In the genomic region with DNA sequence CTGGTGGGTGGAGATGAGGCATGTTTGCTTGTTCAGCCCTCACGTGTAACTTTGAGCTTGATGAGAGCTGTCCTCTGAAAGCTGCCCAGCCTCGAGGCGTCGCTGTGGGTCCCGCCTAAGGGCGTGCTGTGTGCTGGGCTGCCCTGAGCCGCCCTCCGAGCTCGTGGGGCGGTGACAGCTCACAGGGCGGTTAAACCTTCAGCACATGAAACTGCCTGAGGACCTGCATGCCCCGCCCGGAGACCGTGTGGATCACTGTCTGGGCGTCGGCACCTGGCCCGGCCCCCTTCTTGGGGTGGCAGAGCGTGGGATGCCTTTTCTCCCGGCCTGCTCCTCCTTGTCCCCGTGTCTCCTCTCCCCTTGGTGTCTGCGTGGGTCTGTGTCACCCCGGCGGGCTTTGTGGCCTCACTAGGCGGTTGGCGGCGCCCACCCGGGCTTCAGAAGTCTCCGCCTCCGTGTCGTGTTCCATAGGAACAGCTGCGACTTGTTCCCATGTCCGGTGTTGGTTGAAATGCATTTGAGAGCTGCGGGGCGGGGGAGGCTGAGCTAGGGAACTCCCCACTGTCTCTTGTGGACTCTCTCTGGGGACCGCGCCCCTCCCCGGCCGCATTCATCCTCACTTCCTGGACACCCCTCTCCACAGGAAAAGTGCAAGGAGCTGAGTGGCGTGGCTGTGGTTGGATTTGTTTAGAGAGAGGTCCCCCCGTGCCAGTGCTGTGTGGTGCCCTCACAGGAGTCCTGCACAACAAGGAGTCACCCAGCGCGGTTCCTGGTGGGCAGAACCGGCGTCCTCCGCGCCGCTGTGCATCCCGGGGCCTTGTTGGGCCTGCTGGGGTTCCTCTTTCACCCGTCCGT, we compare ENCODE assay signal across 19 cellular contexts. TPM values are rescaled to one million over a fixed set of nuclear protein-coding genes. Genes with fewer than 3 reads are reported as not detected.
DNase-seq lines count a peak whose midpoint lies in the region; ATAC-seq, FAIRE-seq and TF ChIP-seq lines count a peak whose summit lies in the region.
"Had no signal": no experiment of that assay in that cellular context is flagged by ENCODE, and none has a peak within 500 bp of the region (broad histone marks: within the 10 kb centered on the region; RNA-seq: fewer than 3 reads in every experiment).

No MANE protein-coding gene starts in this region.

- 95% methylated on average over 50 of the region's 50 CpGs for whole genome bisulfite sequencing in GM12878 (ENCODE audit: insufficient coverage, insufficient replicate concordance, low lambda C conversion rate, missing lambda C conversion rate)

- H3K79me2 ChIP-seq in GM12878 (ENCODE audit: control insufficient read depth, insufficient read depth, low read length) = peaks cover 29% of the 10 kb centered on the region

- intact Hi-C loops in GM12878 (cut with micrococcal nuclease; ENCODE audit: unreplicated experiment) = loop anchor here (10.0 kb wide), 1 partner anchor 263 kb away; the partner anchor contains the start of gene IL3RA

- TF ChIP-seq CTCF in GM12878 (IDR thresholded peaks at IDR 0.05 in 2 of 3, conservative IDR thresholded peaks at IDR 0.05 in 1 of 3; ENCODE audit: control insufficient read depth in 2 of 3, extremely low read depth in 1 of 3, insufficient read depth in 1 of 3, low read depth in 3 of 3, low read length in 3 of 3) (no peak), nephron (IDR thresholded peaks at IDR 0.05; ENCODE audit: unreplicated experiment in 3 of 3) (no peak)

- CTCF ChIA-PET in GM12878 (lab: Yijun Ruan, JAX) = no interaction called here
- CTCF ChIA-PET in CD8-positive, alpha-beta memory T cell (lab: Charles Lee) = no interaction called here

- TF ChIP-seq EP300 in GM12878 (IDR thresholded peaks at IDR 0.05; ENCODE audit: borderline replicate concordance in 1 of 2, control insufficient read depth in 1 of 2, low read depth in 2 of 2, low read length in 2 of 2) = no peak

- ATAC-seq in GM12878 (no peak), GM19328 (IDR thresholded peaks at IDR 0.05; ENCODE audit: unreplicated experiment) (no peak)

- no peak for TF ChIP-seq RAD21 in GM12878 (IDR thresholded peaks at IDR 0.05; ENCODE audit: insufficient read depth, low read depth, low read length)

- peak overlapping the region in 2 of 3 experiments; percentile 51 to 65 for H3K4me3 Mint-ChIP-seq in nephron
- no peak overlapping the region for H3K4me3 Mint-ChIP-seq in CD8-positive, alpha-beta memory T cell

- no peaks in the 10 kb centered on the region for H3K9me3 Mint-ChIP-seq in nephron
- no peaks in the 10 kb centered on the region for H3K9me3 Mint-ChIP-seq in CD8-positive, alpha-beta memory T cell

- H3K27me3 Mint-ChIP-seq in nephron (ENCODE audit: low read depth) = no peaks in the 10 kb centered on the region
- H3K27me3 Mint-ChIP-seq in CD8-positive, alpha-beta memory T cell = no peaks in the 10 kb centered on the region

- SMC1A ChIA-PET in GM12878 (lab: Charles Lee; ENCODE audit: uncharacterized antibody, unreplicated experiment) = no interaction called here

- H3K9ac ChIP-seq in BLaER1 = peak overlapping the region; percentile 71
- no peak overlapping the region for H3K9ac ChIP-seq in GM12878 (ENCODE audit: control insufficient read depth, insufficient read depth, low read length)

- H3K4me1 Mint-ChIP-seq in nephron = peaks cover 13% of the 10 kb centered on the region
- peaks cover 20 to 32% (median 26%) of the 10 kb centered on the region in 3 donors for H3K4me1 Mint-ChIP-seq in CD8-positive, alpha-beta memory T cell

- H3K4me1 ChIP-seq in BLaER1 (peaks cover 49% of the 10 kb centered on the region), GM12878 (ENCODE audit: control insufficient read depth, insufficient read depth, low read length) (peaks cover 14% of the 10 kb centered on the region; the same call in 1 of the 2 replicates)
- H3K4me1 ChIP-seq in CD8-positive, alpha-beta memory T cell (ENCODE audit: insufficient read depth, low read length) = peaks cover 10% of the 10 kb centered on the region

- H3K9me3 ChIP-seq in BLaER1 = peaks cover 21% of the 10 kb centered on the region
- H3K9me3 ChIP-seq in GM12878 (replicated peaks; ENCODE audit: control insufficient read depth, insufficient read depth, low read length) = no peaks in the 10 kb centered on the region; the same call in 2 of the 3 replicates
- no peaks in the 10 kb centered on the region for H3K9me3 ChIP-seq in CD8-positive, alpha-beta memory T cell (ENCODE audit: low read length)

- FAIRE-seq in GM19239 (lab: Jason Lieb, UNC) (peak; percentile 68), GM12878 (lab: Jason Lieb, UNC) (no peak), urothelium cell line (lab: Jason Lieb, UNC) (no peak)
- FAIRE-seq: TTC549 had no signal

- DNase-seq in GM19239 (ENCODE audit: insufficient read length, low spot score) (peak; percentile 68), GM12878 (ENCODE audit: low read depth, low spot score) (no peak), urothelium cell line (ENCODE audit: low spot score) (no peak), NCI-H526 treated with DMSO at 0.1 percent for 48 hours (lab: John Stamatoyannopoulos, UW) (no peak)
- no peak for DNase-seq in CD8-positive, alpha-beta memory T cell
- DNase-seq: activated CD4-positive, alpha-beta T cell treated with anti-CD3 and anti-CD28 coated beads, Interleukin-2, amount 50 U/mL, for 4 hours; anterior cingulate cortex; Calu3; GOT3; NCI-H2081; NCI-H526; nucleus accumbens had no signal

- peaks cover 96% of the 10 kb centered on the region for H4K20me1 ChIP-seq in BLaER1
- peaks cover under 1% of the 10 kb centered on the region for H4K20me1 ChIP-seq in GM12878 (ENCODE audit: control insufficient read depth, insufficient read depth)

- H3K27me3 ChIP-seq in BLaER1 = no peaks in the 10 kb centered on the region
- H3K27me3 ChIP-seq in GM12878 (replicated peaks in 1 of 2; ENCODE audit: control insufficient read depth in 2 of 2, insufficient read depth in 2 of 2, low read length in 1 of 2) = no peaks in the 10 kb centered on the region
- no peaks in the 10 kb centered on the region for H3K27me3 ChIP-seq in CD8-positive, alpha-beta memory T cell (ENCODE audit: insufficient read depth, low read length, poor library complexity, severe bottlenecking)

- peak overlapping the region; percentile 76 for H3K27ac ChIP-seq in BLaER1
- H3K27ac ChIP-seq in GM12878 (ENCODE audit: control insufficient read depth, insufficient read depth) = no peak overlapping the region
- no peak overlapping the region for H3K27ac ChIP-seq in CD8-positive, alpha-beta memory T cell (ENCODE audit: low read depth, low read length)
- H3K27ac ChIP-seq: epithelial cell of prostate, SK-N-MC had no signal

- peak overlapping the region; percentile 93 for H3K4me2 ChIP-seq in BLaER1
- no peak overlapping the region for H3K4me2 ChIP-seq in GM12878 (ENCODE audit: control insufficient read depth, insufficient read depth)

- no TSS peak for BruUV-seq in GM12878 (replicated peaks; lab: Mats Ljungman, UMichigan)

- H3K4me3 ChIP-seq in BLaER1 (peak overlapping the region; percentile 57), GM12878 (no peak overlapping the region)
- H3K4me3 ChIP-seq in CD8-positive, alpha-beta memory T cell (ENCODE audit: low read length) = no peak overlapping the region
- H3K4me3 ChIP-seq: SK-N-MC had no signal

- H3K36me3 ChIP-seq in BLaER1 (peaks cover 85% of the 10 kb centered on the region), GM12878 (ENCODE audit: control insufficient read depth in 2 of 2, insufficient read depth in 2 of 2, low read length in 1 of 2) (peaks cover 34 to 80% of the 10 kb centered on the region in 2 experiments)
- H3K36me3 ChIP-seq in CD8-positive, alpha-beta memory T cell (ENCODE audit: insufficient read depth, low read length) = peaks cover 63% of the 10 kb centered on the region

- POLR2A ChIA-PET in GM12878 (lab: Charles Lee) = no interaction called here
- POLR2A ChIA-PET in CD8-positive, alpha-beta memory T cell (lab: Charles Lee) = no interaction called here

- H3K36me3 Mint-ChIP-seq in nephron (ENCODE audit: low read depth) = peaks cover 72% of the 10 kb centered on the region
- peaks cover 14 to 85% (median 15%) of the 10 kb centered on the region in 3 donors for H3K36me3 Mint-ChIP-seq in CD8-positive, alpha-beta memory T cell

- RAD21 ChIA-PET in GM12878 (lab: Charles Lee; ENCODE audit: unreplicated experiment) = no interaction called here

- peak overlapping the region in 2 of 3 experiments; percentile 66 to 73 for H3K27ac Mint-ChIP-seq in nephron
- H3K27ac Mint-ChIP-seq in CD8-positive, alpha-beta memory T cell = peak overlapping the region in 3 of 8 donors; percentile 50 to 88 (median 77)

- in situ Hi-C loops in GM12878 (cut with MboI) = no loop called here

- 0 out of 2 replicates have a peak, but pooled peaks have one; percentile 1 for TF ChIP-seq POLR2A in GM12878 (IDR thresholded peaks at IDR 0.05; ENCODE audit: low read depth, low read length)

- no peak overlapping the region for H2AFZ ChIP-seq in GM12878 (ENCODE audit: control insufficient read depth, low read depth, low read length)

RNA-seq across cellular contexts. Expression of gene AKAP17A, which starts 6.8 kb away (rescaled TPM):
- total RNA-seq in GM12878 (2013; cell fraction: nucleolus; rRNA removed) = 96.4 and 115 TPM in 2 replicates
- total RNA-seq in GM12878 (2014; rRNA removed) (42.8 and 47.0 TPM in 2 replicates), GM12878 (2014; rRNA removed; fragmentation: Illumina TruSeq; extraction: Trizol) (14.3 and 16.1 TPM in 2 replicates), GM12878 (2021) (48.7 and 53.9 TPM in 2 replicates)
- polyA plus RNA-seq in GM12878 (2011; ENCODE audit: low read depth) = 17.3 TPM
- polyA plus RNA-seq in GM12878 (2011; rRNA removed) (16.4 and 24.7 TPM in 2 replicates), GM12878 (2014; fragmentation: Illumina TruSeq; extraction: Trizol) (9.0 and 17.1 TPM in 2 replicates), GM12878 (2014; fragmentation: Nextera tagmentation; extraction: Ambion mirVana) (1 to 10 TPM; 3.0 to 5.6 TPM), GM12878 (2014; rRNA removed) (55.8 and 64.2 TPM in 2 replicates), GM12878 (2016; fragmentation: Nextera tagmentation; extraction: Ambion mirVana) (10 to 100 TPM; 26.3 to 42.6 TPM)
- 30.4 and 40.9 TPM in 2 replicates for polyA plus RNA-seq in GM12878 (2011; cell fraction: cytosol; rRNA removed)
- polyA plus RNA-seq in GM12878 (2011; cell fraction: nucleus; rRNA removed) = 366 and 371 TPM in 2 replicates
- 53.8 and 67.0 TPM in 2 replicates for polyA plus RNA-seq in GM12878 (2012)
- polyA minus RNA-seq in GM12878 (2011; rRNA and poly(A)+ RNA removed) = 4.9 and 9.4 TPM in 2 replicates
- polyA minus RNA-seq in GM12878 (2011; cell fraction: cytosol; rRNA and poly(A)+ RNA removed) = 7.1 and 7.6 TPM in 2 replicates
- 19.7 and 26.1 TPM in 2 replicates for polyA minus RNA-seq in GM12878 (2011; cell fraction: nucleus; rRNA and poly(A)+ RNA removed)
- total RNA-seq in CD8-positive, alpha-beta memory T cell = 10 to 100 TPM; 73.0 to 74.5 TPM
- polyA plus RNA-seq in CD8-positive, alpha-beta memory T cell = 52.1 TPM

RNA-seq across cellular contexts. Expression of gene ASMT, which starts 16.6 kb away (rescaled TPM):
- not detected in 2 replicates for total RNA-seq in GM12878 (2013; cell fraction: nucleolus; rRNA removed)
- not detected in 2 replicates for total RNA-seq in GM12878 (2014; rRNA removed)
- not detected in 2 replicates for total RNA-seq in GM12878 (2014; rRNA removed; fragmentation: Illumina TruSeq; extraction: Trizol)
- total RNA-seq in GM12878 (2021) = not detected in 2 replicates
- 0.77 TPM for polyA plus RNA-seq in GM12878 (2011; ENCODE audit: low read depth)
- not detected in 2 replicates for polyA plus RNA-seq in GM12878 (2011; rRNA removed)
- polyA plus RNA-seq in GM12878 (2011; cell fraction: cytosol; rRNA removed) = 0.10 and 0.20 TPM in 2 replicates
- polyA plus RNA-seq in GM12878 (2011; cell fraction: nucleus; rRNA removed) = 0.18 TPM in 1 of 2 replicates, not detected in the other
- polyA plus RNA-seq in GM12878 (2012) = 0.45 and 1.1 TPM in 2 replicates
- 0.29 TPM in 1 of 2 replicates, not detected in the other for polyA plus RNA-seq in GM12878 (2014; fragmentation: Illumina TruSeq; extraction: Trizol)
- under 1 TPM in 1 of 2 experiments, not detected in 1; 0.18 TPM for polyA plus RNA-seq in GM12878 (2014; fragmentation: Nextera tagmentation; extraction: Ambion mirVana)
- polyA plus RNA-seq in GM12878 (2014; rRNA removed) = 0.09 TPM in 1 of 2 replicates, not detected in the other
- not detected for polyA plus RNA-seq in GM12878 (2016; fragmentation: Nextera tagmentation; extraction: Ambion mirVana)
- polyA minus RNA-seq in GM12878 (2011; rRNA and poly(A)+ RNA removed) = not detected in 2 replicates
- polyA minus RNA-seq in GM12878 (2011; cell fraction: cytosol; rRNA and poly(A)+ RNA removed) = not detected in 2 replicates
- not detected in 2 replicates for polyA minus RNA-seq in GM12878 (2011; cell fraction: nucleus; rRNA and poly(A)+ RNA removed)
- total RNA-seq in CD8-positive, alpha-beta memory T cell = 1 to 10 TPM; 1.9 to 2.1 TPM
- 0.40 TPM for polyA plus RNA-seq in CD8-positive, alpha-beta memory T cell
- total RNA-seq: Calu3, glomerular endothelial cell had no signal

Comparison
In these comparisons a context has a peak if more than half of its experiments do, and no peak if none do; other contexts are left out.
1. H3K4me3 Mint-ChIP-seq: peak in nephron (2 of 3); none in CD8-positive, alpha-beta memory T cell (0 of 7).